In genomic region chr4:170022211-170022610, GRCh38 we compare ENCODE assay signal across 28 cellular contexts.
"Had no signal": no experiment of that assay in that cellular context is flagged by ENCODE, and none has a peak within 500 bp of the region (broad histone marks: within the 10 kb centered on the region; RNA-seq: fewer than 3 reads in every experiment).

No MANE protein-coding gene starts in this region.

- H3K4me3 ChIP-seq: colonic mucosa, heart right ventricle, left ventricle myocardium inferior, lung, prostate gland, smooth muscle cell, suprapubic skin, transverse colon had no signal

- H3K36me3 ChIP-seq: colonic mucosa, heart right ventricle, left ventricle myocardium inferior, neutrophil, prostate gland, suprapubic skin, transverse colon had no signal

- H3K4me1 ChIP-seq: colonic mucosa, prostate gland had no signal

- H3K9me3 ChIP-seq: colonic mucosa, heart right ventricle, left ventricle myocardium inferior, neutrophil, prostate gland, suprapubic skin, transverse colon had no signal

- H3K27me3 ChIP-seq: colonic mucosa, suprapubic skin had no signal

- DNase-seq: activated B cell treated with CpG ODN at 0.5 μM for 24 hours; activated CD4-positive, alpha-beta T cell treated with anti-CD3 and anti-CD28 coated beads for 36 hours; activated CD8-positive, alpha-beta memory T cell treated with anti-CD3 and anti-CD28 coated beads, Interleukin-2, amount 10 ng/mL, durations not matched to agents 7 days and 5 days; activated CD8-positive, alpha-beta T cell treated with anti-CD3 and anti-CD28 coated beads, Interleukin-2, amount 10 ng/mL, durations not matched to agents 7 days and 5 days; activated naive CD4-positive, alpha-beta T cell; activated T-cell treated with anti-CD3 and anti-CD28 coated beads, Interleukin-2, amount 50 U/mL, for 72 hours; colonic mucosa; effector memory CD8-positive, alpha-beta T cell; foreskin fibroblast; heart right ventricle; kidney glomerular epithelial cell; left ventricle myocardium inferior; naive B cell; nephron progenitor cell; stimulated activated CD4-positive, alpha-beta T cell treated with anti-CD3 and anti-CD28 coated beads, Interleukin-1b, Interleukin-23, amount 100 ng/mL, for 48 hours; stimulated activated CD4-positive, alpha-beta T cell treated with anti-CD3 and anti-CD28 coated beads, Interleukin-4, amount 100 ng/mL, for 4 hours; stimulated activated CD8-positive, alpha-beta memory T cell treated with anti-CD3 and anti-CD28 coated beads, Interleukin-4, amount 100 ng/mL, for 48 hours; stimulated activated naive CD8-positive, alpha-beta T cell treated with anti-CD3 and anti-CD28 coated beads, Interleukin-15, amount 100 ng/mL, for 72 hours; T-helper 1 cell; transverse colon had no signal

- H3K27ac ChIP-seq: colonic mucosa, heart right ventricle, left ventricle myocardium inferior, neutrophil, prostate gland, suprapubic skin, transverse colon had no signal

- ATAC-seq: activated CD4-positive, alpha-beta T cell treated with anti-CD3 and anti-CD28 coated beads for 36 hours; activated CD8-positive, alpha-beta memory T cell treated with anti-CD3 and anti-CD28 coated beads, Interleukin-2, amount 10 ng/mL, durations not matched to agents 7 days and 5 days; activated CD8-positive, alpha-beta T cell treated with anti-CD3 and anti-CD28 coated beads, Interleukin-2, amount 10 ng/mL, durations not matched to agents 7 days and 5 days; activated naive CD4-positive, alpha-beta T cell treated with anti-CD3 and anti-CD28 coated beads, Interleukin-2, amount 50 U/mL, for 72 hours; activated T-cell treated with anti-CD3 and anti-CD28 coated beads, Interleukin-2, amount 50 U/mL, for 72 hours; effector memory CD8-positive, alpha-beta T cell; esophagus mucosa; heart right ventricle; stimulated activated memory B cell treated with anti-CD40 and anti-IgM and Interleukin-4, amounts not matched to agents 10 μg/mL and 1 μg/mL and 100 μg/mL, for 72 hours; stimulated activated naive CD8-positive, alpha-beta T cell treated with anti-CD3 and anti-CD28 coated beads, Interleukin-15, amount 100 ng/mL, for 72 hours had no signal

- H3K4me2 ChIP-seq: smooth muscle cell had no signal
